In the genomic region with DNA sequence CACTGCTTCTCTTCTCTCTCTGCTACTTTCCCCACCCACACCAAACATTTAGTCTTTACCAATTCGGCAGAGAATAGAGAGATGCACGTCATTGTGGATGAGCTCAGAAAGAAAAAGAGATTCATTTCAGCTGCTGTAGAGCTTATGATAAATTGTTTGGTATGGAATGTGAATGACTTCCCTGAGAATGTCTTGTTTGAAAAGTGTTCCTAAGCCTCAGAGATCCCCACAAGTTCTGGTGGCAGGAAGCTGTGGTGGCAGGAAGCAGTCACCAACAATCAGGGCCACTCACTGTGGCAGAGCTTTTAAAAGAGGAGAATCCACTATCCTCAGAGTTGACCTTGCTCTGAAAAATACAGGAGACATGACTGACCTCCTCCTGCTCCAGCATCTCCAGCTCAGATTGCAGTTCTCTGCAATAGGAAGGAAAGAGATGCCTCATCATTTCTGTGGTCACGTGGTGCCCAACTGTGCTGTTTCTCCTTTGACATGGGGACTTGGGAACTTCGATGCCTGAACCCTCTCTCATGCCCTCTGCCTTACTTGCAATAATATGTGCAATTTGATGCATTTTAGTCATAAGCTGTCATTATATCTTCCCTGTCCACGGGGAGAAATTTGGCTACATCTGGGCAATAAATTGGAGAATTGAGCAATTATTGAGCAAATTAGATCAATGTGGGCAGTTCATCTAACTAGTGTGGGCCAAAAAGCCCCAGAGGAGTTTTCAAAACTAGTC, we compare ENCODE assay signal across 18 cellular contexts.
DNase-seq lines count a peak whose midpoint lies in the region; TF ChIP-seq lines count a peak whose summit lies in the region.
"Had no signal": no experiment of that assay in that cellular context is flagged by ENCODE, and none has a peak within 500 bp of the region (broad histone marks: within the 10 kb centered on the region; RNA-seq: fewer than 3 reads in every experiment).

No MANE protein-coding gene starts in this region.

- H3K4me3 Mint-ChIP-seq in type B pancreatic cell, result no peak overlapping the region

- H4K20me1 ChIP-seq in fibroblast of lung (ENCODE audit: control insufficient read depth, extremely low read depth, insufficient read depth, low read length), result no peaks in the 10 kb centered on the region

- no peak for TF ChIP-seq CTCF in fibroblast of lung (conservative IDR thresholded peaks at IDR 0.05 in 1 of 2, IDR thresholded peaks at IDR 0.05 in 1 of 2; ENCODE audit: low read depth in 1 of 2, low read length in 2 of 2)
- no peak for TF ChIP-seq CTCF in type B pancreatic cell (conservative IDR thresholded peaks at IDR 0.05)

- DNase-seq in Daoy (ENCODE audit: low read depth), result peak; percentile 24
- peak; percentile 66 for DNase-seq in RPMI7951 (ENCODE audit: low read depth)
- peak; percentile 36 to 42 for DNase-seq in fibroblast of lung (ENCODE audit: low read depth in 2 of 2)
- DNase-seq in skeletal muscle cell (ENCODE audit: low read depth), result peak; percentile 61
- DNase-seq in activated CD4-positive, CD25-positive, alpha-beta regulatory T cell treated with anti-CD3 and anti-CD28 coated beads, Interleukin-2, amount 50 U/mL, for 72 hours, result no peak
- no peak for DNase-seq in kidney glomerular epithelial cell (lab: John Stamatoyannopoulos, UW)
- DNase-seq in type B pancreatic cell (ENCODE audit: extremely low spot score, unreplicated experiment), result no peak
- DNase-seq in NCI-H2227 treated with DMSO at 0.1 percent for 48 hours (lab: John Stamatoyannopoulos, UW), result no peak
- DNase-seq: activated naive CD4-positive, alpha-beta T cell treated with anti-CD3 and anti-CD28 coated beads, Interleukin-2, amount 50 U/mL, for 16 hours; Caco-2; GDM1; KG1; NCI-H1092; nucleus accumbens; right cardiac atrium; stimulated activated CD4-positive, alpha-beta T cell treated with anti-CD3 and anti-CD28 coated beads, Interleukin-2, amount 100 ng/mL, for 24 hours; substantia nigra had no signal

- H3K4me1 Mint-ChIP-seq in type B pancreatic cell (ENCODE audit: unreplicated experiment), result peaks cover 5% of the 10 kb centered on the region

- H3K4me1 ChIP-seq in fibroblast of lung (ENCODE audit: control insufficient read depth, extremely low read depth, insufficient read depth, low read length), result peaks cover 31% of the 10 kb centered on the region

- H3K27ac Mint-ChIP-seq in type B pancreatic cell, result no peak overlapping the region

- H3K36me3 ChIP-seq in fibroblast of lung (ENCODE audit: control insufficient read depth, insufficient read depth, low read length), result no peaks in the 10 kb centered on the region

- H2AFZ ChIP-seq in fibroblast of lung (ENCODE audit: low read length), result no peak overlapping the region

- H3K79me2 ChIP-seq in fibroblast of lung (ENCODE audit: control insufficient read depth, insufficient read depth, low read length), result no peaks in the 10 kb centered on the region

- no peaks in the 10 kb centered on the region for H3K36me3 Mint-ChIP-seq in type B pancreatic cell

- no peak overlapping the region for H3K4me2 ChIP-seq in fibroblast of lung (ENCODE audit: extremely low read depth, insufficient read depth, low read length)

- no peaks in the 10 kb centered on the region for H3K9me3 ChIP-seq in fibroblast of lung (ENCODE audit: control insufficient read depth, insufficient read depth, low read depth, low read length)
- H3K9me3 ChIP-seq: Caco-2 had no signal

- no peak overlapping the region for H3K9ac ChIP-seq in fibroblast of lung (ENCODE audit: insufficient read depth, low read length)

- no peaks in the 10 kb centered on the region for H3K9me3 Mint-ChIP-seq in type B pancreatic cell

- peaks cover 5% of the 10 kb centered on the region for H3K27me3 Mint-ChIP-seq in type B pancreatic cell

- H3K27ac ChIP-seq in fibroblast of lung (ENCODE audit: insufficient read depth, low read length), result peak overlapping the region; percentile 70
- H3K27ac ChIP-seq: HL-60 had no signal

- H3K4me3 ChIP-seq in fibroblast of lung (replicated peaks in 1 of 4; ENCODE audit: control extremely low read depth in 1 of 4, insufficient read depth in 1 of 4, low read depth in 3 of 4, low read length in 4 of 4) (no peak overlapping the region), skeletal muscle cell (ENCODE audit: low read depth, low read length) (no peak overlapping the region)

- H3K27me3 ChIP-seq in fibroblast of lung (ENCODE audit: control insufficient read depth, insufficient read depth, low read length), result no peaks in the 10 kb centered on the region

Comparison
In these comparisons a context has a peak if more than half of its experiments do, and no peak if none do; other contexts are left out.
1. DNase-seq: peak in Daoy (single experiment), RPMI7951 (single experiment), fibroblast of lung (2 of 2) and skeletal muscle cell (single experiment); none in activated CD4-positive, CD25-positive, alpha-beta regulatory T cell treated with anti-CD3 and anti-CD28 coated beads, Interleukin-2, amount 50 U/mL, for 72 hours (single experiment), kidney glomerular epithelial cell (single experiment), type B pancreatic cell (single experiment) and NCI-H2227 treated with DMSO at 0.1 percent for 48 hours (single experiment).